1 cellular context compared by ENCODE assay signal in genomic region chr2:105125920-105126319, GRCh38.
TF ChIP-seq lines count a peak whose summit lies in the region.

No MANE protein-coding gene starts in this region.

TF ChIP-seq in WTC11, 78 proteins besides CTCF, POLR2A, EP300 and RAD21 (continued from another document):
- TF ChIP-seq ATF6 (CRISPR knock-in tag; IDR thresholded peaks at IDR 0.05) (no peak), ZNF396 (CRISPR knock-in tag; IDR thresholded peaks at IDR 0.05; ENCODE audit: borderline replicate concordance) (no peak), ERG (CRISPR knock-in tag; IDR thresholded peaks at IDR 0.05) (no peak), ZNF671 (CRISPR knock-in tag; IDR thresholded peaks at IDR 0.05) (no peak)
- TF ChIP-seq, protein P1, sequence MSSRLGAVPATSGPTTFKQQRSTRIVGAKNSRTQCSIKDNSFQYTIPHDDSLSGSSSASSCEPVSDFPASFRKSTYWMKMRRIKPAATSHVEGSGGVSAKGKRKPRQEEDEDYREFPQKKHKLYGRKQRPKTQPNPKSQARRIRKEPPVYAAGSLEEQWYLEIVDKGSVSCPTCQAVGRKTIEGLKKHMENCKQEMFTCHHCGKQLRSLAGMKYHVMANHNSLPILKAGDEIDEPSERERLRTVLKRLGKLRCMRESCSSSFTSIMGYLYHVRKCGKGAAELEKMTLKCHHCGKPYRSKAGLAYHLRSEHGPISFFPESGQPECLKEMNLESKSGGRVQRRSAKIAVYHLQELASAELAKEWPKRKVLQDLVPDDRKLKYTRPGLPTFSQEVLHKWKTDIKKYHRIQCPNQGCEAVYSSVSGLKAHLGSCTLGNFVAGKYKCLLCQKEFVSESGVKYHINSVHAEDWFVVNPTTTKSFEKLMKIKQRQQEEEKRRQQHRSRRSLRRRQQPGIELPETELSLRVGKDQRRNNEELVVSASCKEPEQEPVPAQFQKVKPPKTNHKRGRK (CRISPR knock-in tag; IDR thresholded peaks at IDR 0.05; ENCODE audit: borderline replicate concordance) = no peak
TF ChIP-seq in WTC11: peak in this region for 0.
